ENCODE assay signal across 7 cellular contexts in genomic region chr12:55931317-55931779, GRCh38. TPM values are rescaled to one million over a fixed set of nuclear protein-coding genes. Genes with fewer than 3 reads are reported as not detected.
DNase-seq lines count a peak whose midpoint lies in the region; ATAC-seq, FAIRE-seq and TF ChIP-seq lines count a peak whose summit lies in the region.
"Had no signal": no experiment of that assay in that cellular context is flagged by ENCODE, and none has a peak within 500 bp of the region (broad histone marks: within the 10 kb centered on the region; RNA-seq: fewer than 3 reads in every experiment).

No MANE protein-coding gene starts in this region.

- DNase-seq in GM19239 (ENCODE audit: insufficient read length, low spot score) (no peak), astrocyte of the cerebellum (ENCODE audit: low read depth) (no peak), NCI-H748 (lab: John Stamatoyannopoulos, UW; ENCODE audit: unreplicated experiment) (no peak), NCI-H1930 (lab: John Stamatoyannopoulos, UW) (no peak), DMS153 treated with DMSO at 0.1 percent for 48 hours (lab: John Stamatoyannopoulos, UW; ENCODE audit: unreplicated experiment) (no peak)
- DNase-seq in naive thymus-derived CD8-positive, alpha-beta T cell: no peak

- peaks cover 43 to 79% (median 57%) of the 10 kb centered on the region in 4 donors for H3K4me1 Mint-ChIP-seq in naive thymus-derived CD8-positive, alpha-beta T cell

- peak overlapping the region; percentile 93 to 100 (median 98) for H3K4me3 Mint-ChIP-seq in naive thymus-derived CD8-positive, alpha-beta T cell

- H3K9me3 Mint-ChIP-seq in naive thymus-derived CD8-positive, alpha-beta T cell: no peaks in the 10 kb centered on the region

- in situ Hi-C loops in astrocyte of the cerebellum (cut with HindIII; ENCODE audit: low sequenced_read_pairs): no loop called here

- peak overlapping the region; percentile 93 to 100 (median 98) for H3K27ac Mint-ChIP-seq in naive thymus-derived CD8-positive, alpha-beta T cell

- peaks cover 20 to 46% (median 29%) of the 10 kb centered on the region in 3 donors for H3K36me3 Mint-ChIP-seq in naive thymus-derived CD8-positive, alpha-beta T cell

- no peaks in the 10 kb centered on the region for H3K27me3 Mint-ChIP-seq in naive thymus-derived CD8-positive, alpha-beta T cell

- POLR2A ChIA-PET in naive thymus-derived CD8-positive, alpha-beta T cell (lab: Charles Lee): interaction anchor here (0.6 to 12.4 kb wide), 17 partner anchors 5 to 202 kb away, joined by 3 to 293 read pairs (median 13); partner anchors contain the start of genes DGKA, DNAJC14, ORMDL2 and PA2G4

- FAIRE-seq in GM19239 (lab: Jason Lieb, UNC): peak; percentile 64
- FAIRE-seq: TTC549 had no signal

- no peak for ATAC-seq in naive thymus-derived CD8-positive, alpha-beta T cell

- TF ChIP-seq CTCF in astrocyte of the cerebellum (IDR thresholded peaks at IDR 0.05; ENCODE audit: low read depth, low read length, missing control alignments): no peak

- H3K4me3 ChIP-seq in astrocyte of the cerebellum (ENCODE audit: low read depth, low read length): peak overlapping the region; percentile 68

RNA-seq across cellular contexts. Expression of gene DGKA, which starts 0.4 kb away (rescaled TPM):
- 1,000 to 10,000 TPM; 1,302 to 1,328 TPM for total RNA-seq in naive thymus-derived CD8-positive, alpha-beta T cell
- 100 to 1,000 TPM; 145 to 378 (median 232) TPM for polyA plus RNA-seq in naive thymus-derived CD8-positive, alpha-beta T cell

RNA-seq across cellular contexts. Expression of gene PYM1, which starts 3.7 kb away (rescaled TPM):
- total RNA-seq in naive thymus-derived CD8-positive, alpha-beta T cell: 10 to 100 TPM; 33.1 to 44.4 TPM
- 10 to 100 TPM; 54.4 to 65.7 (median 55.0) TPM for polyA plus RNA-seq in naive thymus-derived CD8-positive, alpha-beta T cell

RNA-seq across cellular contexts. Expression of gene PMEL, which starts 34.5 kb away (rescaled TPM):
- total RNA-seq in naive thymus-derived CD8-positive, alpha-beta T cell: not detected
- polyA plus RNA-seq in naive thymus-derived CD8-positive, alpha-beta T cell: under 1 TPM in 1 of 3 donors, not detected in 2; 0.15 TPM

RNA-seq across cellular contexts. Expression of gene CDK2, which starts 35.3 kb away (rescaled TPM):
- total RNA-seq in naive thymus-derived CD8-positive, alpha-beta T cell: 10 to 100 TPM; 27.5 to 30.8 TPM
- polyA plus RNA-seq in naive thymus-derived CD8-positive, alpha-beta T cell: 10 to 100 TPM in 1 of 3 donors, 1 to 10 TPM in 2; 8.0 to 12.4 (median 9.5) TPM

RNA-seq across cellular contexts. Expression of gene RAB5B, which starts 42.5 kb away (rescaled TPM):
- total RNA-seq in naive thymus-derived CD8-positive, alpha-beta T cell: 10 to 100 TPM; 88.9 to 95.2 TPM
- 10 to 100 TPM; 61.6 to 69.4 (median 65.9) TPM for polyA plus RNA-seq in naive thymus-derived CD8-positive, alpha-beta T cell
